20 cellular contexts compared by ENCODE assay signal in the genomic region with DNA sequence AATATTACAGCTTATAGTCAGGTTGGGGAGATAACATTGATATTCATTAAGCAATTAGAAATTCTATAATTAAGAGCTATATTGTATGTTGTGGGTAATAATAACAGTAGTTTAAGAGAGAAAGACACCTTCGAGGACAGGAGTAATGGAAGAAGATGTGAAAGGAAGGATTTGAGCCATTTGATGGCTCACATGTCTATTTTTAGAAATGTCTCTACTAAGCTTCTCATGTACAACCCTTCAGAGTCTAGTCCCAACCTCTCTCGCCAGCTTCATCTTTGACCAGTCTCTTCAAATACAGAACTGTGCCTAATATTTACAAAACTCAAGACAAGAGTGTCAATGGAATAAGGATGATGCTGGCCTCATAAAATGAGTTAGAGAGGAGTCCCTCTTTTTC.
DNase-seq lines count a peak whose midpoint lies in the region; ATAC-seq, FAIRE-seq and TF ChIP-seq lines count a peak whose summit lies in the region.
"Had no signal": no experiment of that assay in that cellular context is flagged by ENCODE, and none has a peak within 500 bp of the region (broad histone marks: within the 10 kb centered on the region; RNA-seq: fewer than 3 reads in every experiment).

No MANE protein-coding gene starts in this region.

- intact Hi-C loops in gastrocnemius medialis (cut with DNase I; ENCODE audit: low total_unique reads), result loop anchor here (2.0 kb wide), 1 partner anchor 22 kb away; no protein-coding TSS in a partner anchor

- in situ Hi-C loops in gastrocnemius medialis (cut with MboI; ENCODE audit: low sequenced_read_pairs in 4 of 4), result loop anchor here in 2 of 4 donors (10.0 to 25.0 kb wide), 2 partner anchors 94 to 97 kb away; a partner anchor contains a TSS

- H3K4me3 ChIP-seq in gastrocnemius medialis, result no peak overlapping the region
- H3K4me3 ChIP-seq: BLaER1 had no signal

- H3K9me3 ChIP-seq in gastrocnemius medialis, result no peaks in the 10 kb centered on the region
- H3K9me3 ChIP-seq: BE2C, BLaER1 had no signal

- H3K36me3 ChIP-seq in gastrocnemius medialis, result no peaks in the 10 kb centered on the region
- H3K36me3 ChIP-seq: BE2C, BLaER1 had no signal

- TF ChIP-seq CTCF in D721Med (IDR thresholded peaks at IDR 0.05; ENCODE audit: insufficient read depth, missing control alignments) (no peak), gastrocnemius medialis (IDR thresholded peaks at IDR 0.05 in 4 of 5, conservative IDR thresholded peaks at IDR 0.05 in 1 of 5) (no peak)

- peak overlapping the region; percentile 3 to 54 (median 34) for H3K27ac ChIP-seq in gastrocnemius medialis
- H3K27ac ChIP-seq: BLaER1 had no signal

- peaks cover 3 to 11% of the 10 kb centered on the region in 2 donors for H3K4me1 ChIP-seq in gastrocnemius medialis
- H3K4me1 ChIP-seq: BE2C, BLaER1 had no signal

- DNase-seq in D721Med (ENCODE audit: insufficient read length, low spot score) (no peak), myocyte (ENCODE audit: low read depth) (peak; percentile 21), gastrocnemius medialis (no peak), NCI-H510A treated with DMSO at 0.1 percent for 48 hours (lab: John Stamatoyannopoulos, UW) (no peak), midbrain (lab: John Stamatoyannopoulos, UW) (no peak)
- DNase-seq: 8988T; ACHN; BE2C; C1 segment of cervical spinal cord; CD4-positive, alpha-beta memory T cell; CD4-positive, CD25-positive, alpha-beta regulatory T cell; CD8-positive, alpha-beta memory T cell; COR-L47; DMS79 treated with DMSO at 0.1 percent for 48 hours; GF-D8 had no signal

- FAIRE-seq in D721Med (lab: Jason Lieb, UNC), result peak; percentile 29
- FAIRE-seq: A204.1, G401.6, GM12891, GM19239 had no signal

- ATAC-seq in gastrocnemius medialis, result peak; percentile 97 to 100

- no peak for TF ChIP-seq POLR2A in gastrocnemius medialis (IDR thresholded peaks at IDR 0.05)

- H3K27me3 ChIP-seq in gastrocnemius medialis, result no peaks in the 10 kb centered on the region
- H3K27me3 ChIP-seq: BE2C, BLaER1 had no signal
